In the genomic region with DNA sequence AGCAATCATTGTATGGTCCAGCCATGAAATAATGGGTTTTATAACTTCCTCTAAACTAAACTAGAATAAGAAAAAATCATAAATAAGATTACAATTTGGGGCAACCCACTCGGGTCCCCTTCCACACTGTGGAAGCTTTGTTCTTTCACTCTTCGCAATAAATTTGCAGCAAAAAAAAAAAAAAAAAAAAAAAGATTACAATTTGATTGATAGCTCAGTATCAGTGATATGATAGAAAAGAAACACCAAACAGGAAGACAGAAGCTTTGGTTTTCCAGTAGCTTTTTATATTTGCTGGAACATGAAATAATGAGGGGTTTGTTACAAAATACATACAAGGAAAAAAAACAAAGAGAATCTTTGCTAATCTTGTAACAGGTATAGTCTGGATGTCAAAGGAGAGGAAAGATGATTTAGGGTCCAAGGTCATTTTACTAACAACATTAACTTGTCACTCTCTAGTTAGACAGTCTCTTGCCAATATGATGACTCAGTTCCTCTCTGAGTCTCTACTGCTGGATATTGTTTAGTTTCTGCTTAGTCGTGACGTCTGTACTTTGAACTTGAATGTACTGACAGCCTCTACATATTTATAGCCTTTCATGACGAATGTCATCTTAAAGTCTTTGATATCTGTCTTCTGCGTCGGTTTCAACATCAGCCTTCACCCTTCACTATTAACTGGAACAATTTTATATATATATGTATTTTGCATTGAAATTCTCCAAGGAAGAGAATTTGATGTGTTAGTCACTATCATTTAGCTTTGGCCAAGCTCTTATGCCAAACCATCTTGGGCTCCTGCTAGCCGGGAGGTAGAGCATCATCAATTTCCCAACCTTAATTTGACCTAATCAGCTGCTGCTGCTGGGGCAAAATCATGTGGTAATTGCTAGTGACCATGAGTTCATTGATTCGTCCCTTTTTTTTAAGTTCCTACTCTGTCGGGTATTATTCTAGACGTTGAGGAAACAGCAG, we compare ENCODE assay signal across 1 cellular context.
A peak's percentile ranks its signal among the peaks of the same experiment; 100 is the strongest.
TF ChIP-seq lines count a peak whose summit lies in the region.

No MANE protein-coding gene starts in this region.

TF ChIP-seq in K562, 482 proteins besides CTCF, POLR2A, EP300 and RAD21 (continued from another document and continues in another):
- TF ChIP-seq CHD7 (IDR thresholded peaks at IDR 0.05; ENCODE audit: low read depth, low read length) (no peak), SNRNP70 (optimal IDR thresholded peaks at IDR 0.05; ENCODE audit: low read depth, low read length) (no peak), PHTF2 (CRISPR knock-in tag; IDR thresholded peaks at IDR 0.05) (no peak), HCFC1 (IDR thresholded peaks at IDR 0.05; ENCODE audit: low read depth, low read length) (no peak), TFE3 (CRISPR knock-in tag; IDR thresholded peaks at IDR 0.05) (no peak), XRCC3 (IDR thresholded peaks at IDR 0.05) (no peak), ZBTB8A (IDR thresholded peaks at IDR 0.05; ENCODE audit: partially characterized antibody) (no peak), CEBPG (CRISPR knock-in tag; IDR thresholded peaks at IDR 0.05) (no peak), CEBPG (tag; conservative IDR thresholded peaks at IDR 0.05 in 1 of 2, IDR thresholded peaks at IDR 0.05 in 1 of 2) (peak; percentile 34 to 60; a peak in 2 of 4 replicates), ZNF740 (CRISPR knock-in tag; IDR thresholded peaks at IDR 0.05) (no peak), ZNF740 (tag; IDR thresholded peaks at IDR 0.05) (no peak), MECOM (CRISPR knock-in tag; IDR thresholded peaks at IDR 0.05) (peak; percentile 70; the same call in 1 of the 2 replicates), CHCHD3 (CRISPR knock-in tag; IDR thresholded peaks at IDR 0.05) (no peak), ILK (tag; IDR thresholded peaks at IDR 0.05; ENCODE audit: borderline replicate concordance, low read depth) (no peak), CREB3 (tag; conservative IDR thresholded peaks at IDR 0.05; ENCODE audit: low read depth) (no peak), PREB (CRISPR knock-in tag; IDR thresholded peaks at IDR 0.05) (no peak), MLLT1 (IDR thresholded peaks at IDR 0.05) (no peak), TAF7 (tag; IDR thresholded peaks at IDR 0.05) (no peak), FOS (IDR thresholded peaks at IDR 0.05; ENCODE audit: extremely low read depth, insufficient read length) (peak; percentile 18)
- TF ChIP-seq, protein P1, sequence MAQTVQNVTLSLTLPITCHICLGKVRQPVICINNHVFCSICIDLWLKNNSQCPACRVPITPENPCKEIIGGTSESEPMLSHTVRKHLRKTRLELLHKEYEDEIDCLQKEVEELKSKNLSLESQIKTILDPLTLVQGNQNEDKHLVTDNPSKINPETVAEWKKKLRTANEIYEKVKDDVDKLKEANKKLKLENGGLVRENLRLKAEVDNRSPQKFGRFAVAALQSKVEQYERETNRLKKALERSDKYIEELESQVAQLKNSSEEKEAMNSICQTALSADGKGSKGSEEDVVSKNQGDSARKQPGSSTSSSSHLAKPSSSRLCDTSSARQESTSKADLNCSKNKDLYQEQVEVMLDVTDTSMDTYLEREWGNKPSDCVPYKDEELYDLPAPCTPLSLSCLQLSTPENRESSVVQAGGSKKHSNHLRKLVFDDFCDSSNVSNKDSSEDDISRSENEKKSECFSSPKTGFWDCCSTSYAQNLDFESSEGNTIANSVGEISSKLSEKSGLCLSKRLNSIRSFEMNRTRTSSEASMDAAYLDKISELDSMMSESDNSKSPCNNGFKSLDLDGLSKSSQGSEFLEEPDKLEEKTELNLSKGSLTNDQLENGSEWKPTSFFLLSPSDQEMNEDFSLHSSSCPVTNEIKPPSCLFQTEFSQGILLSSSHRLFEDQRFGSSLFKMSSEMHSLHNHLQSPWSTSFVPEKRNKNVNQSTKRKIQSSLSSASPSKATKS (CRISPR knock-in tag; IDR thresholded peaks at IDR 0.05) = no peak
- TF ChIP-seq, protein P2, sequence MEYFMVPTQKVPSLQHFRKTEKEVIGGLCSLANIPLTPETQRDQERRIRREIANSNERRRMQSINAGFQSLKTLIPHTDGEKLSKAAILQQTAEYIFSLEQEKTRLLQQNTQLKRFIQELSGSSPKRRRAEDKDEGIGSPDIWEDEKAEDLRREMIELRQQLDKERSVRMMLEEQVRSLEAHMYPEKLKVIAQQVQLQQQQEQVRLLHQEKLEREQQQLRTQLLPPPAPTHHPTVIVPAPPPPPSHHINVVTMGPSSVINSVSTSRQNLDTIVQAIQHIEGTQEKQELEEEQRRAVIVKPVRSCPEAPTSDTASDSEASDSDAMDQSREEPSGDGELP (CRISPR knock-in tag; IDR thresholded peaks at IDR 0.05; ENCODE audit: borderline replicate concordance) = no peak
- TF ChIP-seq, protein P3, sequence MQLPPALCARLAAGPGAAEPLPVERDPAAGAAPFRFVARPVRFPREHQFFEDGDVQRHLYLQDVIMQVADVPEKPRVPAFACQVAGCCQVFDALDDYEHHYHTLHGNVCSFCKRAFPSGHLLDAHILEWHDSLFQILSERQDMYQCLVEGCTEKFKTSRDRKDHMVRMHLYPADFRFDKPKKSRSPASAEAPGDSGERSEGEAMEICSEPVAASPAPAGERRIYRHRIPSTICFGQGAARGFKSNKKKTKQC (CRISPR knock-in tag; IDR thresholded peaks at IDR 0.05) = no peak
- TF ChIP-seq, protein P4, sequence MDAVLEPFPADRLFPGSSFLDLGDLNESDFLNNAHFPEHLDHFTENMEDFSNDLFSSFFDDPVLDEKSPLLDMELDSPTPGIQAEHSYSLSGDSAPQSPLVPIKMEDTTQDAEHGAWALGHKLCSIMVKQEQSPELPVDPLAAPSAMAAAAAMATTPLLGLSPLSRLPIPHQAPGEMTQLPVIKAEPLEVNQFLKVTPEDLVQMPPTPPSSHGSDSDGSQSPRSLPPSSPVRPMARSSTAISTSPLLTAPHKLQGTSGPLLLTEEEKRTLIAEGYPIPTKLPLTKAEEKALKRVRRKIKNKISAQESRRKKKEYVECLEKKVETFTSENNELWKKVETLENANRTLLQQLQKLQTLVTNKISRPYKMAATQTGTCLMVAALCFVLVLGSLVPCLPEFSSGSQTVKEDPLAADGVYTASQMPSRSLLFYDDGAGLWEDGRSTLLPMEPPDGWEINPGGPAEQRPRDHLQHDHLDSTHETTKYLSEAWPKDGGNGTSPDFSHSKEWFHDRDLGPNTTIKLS (IDR thresholded peaks at IDR 0.05; ENCODE audit: borderline replicate concordance, low read depth) = no peak
